Comparison of ENCODE assay signal across 8 cellular contexts in genomic region chr6:30721198-30722024, GRCh38. TPM values are rescaled to one million over a fixed set of nuclear protein-coding genes. Genes with fewer than 3 reads are reported as not detected.
DNase-seq lines count a peak whose midpoint lies in the region; ATAC-seq, FAIRE-seq and TF ChIP-seq lines count a peak whose summit lies in the region.

No MANE protein-coding gene starts in this region.

- H2BK5ac ChIP-seq in mesenchymal stem cell (ENCODE audit: low read depth, low read length, poor library complexity, severe bottlenecking) = peak overlapping the region; percentile 76

- H3K9me3 ChIP-seq in effector memory CD4-positive, alpha-beta T cell (ENCODE audit: control insufficient read depth, low read length) = no peaks in the 10 kb centered on the region
- H3K9me3 ChIP-seq in mesenchymal stem cell (ENCODE audit: control insufficient read depth, low read length) = no peaks in the 10 kb centered on the region

- H2AK5ac ChIP-seq in mesenchymal stem cell (ENCODE audit: low read length, severe bottlenecking) = peak overlapping the region; percentile 84

- H3K14ac ChIP-seq in mesenchymal stem cell (ENCODE audit: low read length in 2 of 2) = peak overlapping the region in 1 of 2 experiments; percentile 94

- H3K27ac ChIP-seq in effector memory CD4-positive, alpha-beta T cell (ENCODE audit: insufficient read depth, low read length, poor library complexity, severe bottlenecking) = peak overlapping the region; percentile 85
- peak overlapping the region; percentile 97 for H3K27ac ChIP-seq in mesenchymal stem cell (ENCODE audit: low read length, poor library complexity, severe bottlenecking)

- H3K27me3 ChIP-seq in effector memory CD4-positive, alpha-beta T cell (replicated peaks; ENCODE audit: control insufficient read depth, insufficient read depth, low read length, poor library complexity, severe bottlenecking) = no peaks in the 10 kb centered on the region
- H3K27me3 ChIP-seq in mesenchymal stem cell (ENCODE audit: control insufficient read depth in 1 of 2, insufficient read depth in 1 of 2, low read length in 2 of 2) = no peaks in the 10 kb centered on the region

- H2BK15ac ChIP-seq in mesenchymal stem cell (ENCODE audit: low read depth, poor library complexity, severe bottlenecking) = no peak overlapping the region

- H3K36me3 ChIP-seq in effector memory CD4-positive, alpha-beta T cell (ENCODE audit: control insufficient read depth, insufficient read depth, low read length) = peaks cover 33% of the 10 kb centered on the region
- H3K36me3 ChIP-seq in mesenchymal stem cell (ENCODE audit: control insufficient read depth in 1 of 2, insufficient read depth in 2 of 2, low read depth in 1 of 2, low read length in 2 of 2) = peaks cover 33 to 39% of the 10 kb centered on the region in 2 experiments

- H3K23ac ChIP-seq in mesenchymal stem cell (ENCODE audit: low read length in 2 of 2) = peak overlapping the region in 1 of 2 experiments; percentile 94

- under 1% methylated on average over 59 of the region's 71 CpGs for WGBS in mesenchymal stem cell

- peak overlapping the region; percentile 43 for H4K8ac ChIP-seq in mesenchymal stem cell (ENCODE audit: low read length)

- H2AFZ ChIP-seq in mesenchymal stem cell (ENCODE audit: low read depth, low read length) = no peak overlapping the region

- peak overlapping the region in 1 of 2 experiments; percentile 98 for H3K4ac ChIP-seq in mesenchymal stem cell (ENCODE audit: low read depth in 1 of 2, low read length in 2 of 2)

- FAIRE-seq in GM12891 (lab: Jason Lieb, UNC) = peak; percentile 90

- peak overlapping the region in 1 of 2 experiments; percentile 23 for H2BK12ac ChIP-seq in mesenchymal stem cell (ENCODE audit: low read length in 2 of 2)

- peak overlapping the region; percentile 12 for H2BK120ac ChIP-seq in mesenchymal stem cell (ENCODE audit: low read depth, low read length)

- H3K9ac ChIP-seq in mesenchymal stem cell (ENCODE audit: low read length) = peak overlapping the region; percentile 99

- H3K79me1 ChIP-seq in mesenchymal stem cell (replicated peaks; ENCODE audit: low read length, poor library complexity, severe bottlenecking) = peaks cover 3% of the 10 kb centered on the region

- peak; percentile 70 for DNase-seq in GM12891 (ENCODE audit: insufficient read length, low spot score)
- DNase-seq in HT1080 (ENCODE audit: low read depth) = peak; percentile 79
- peak; percentile 83 to 96 for DNase-seq in NOMO-1 (lab: John Stamatoyannopoulos, UW; ENCODE audit: unreplicated experiment in 2 of 2)
- peak; percentile 92 to 95 for DNase-seq in activated CD8-positive, alpha-beta memory T cell treated with anti-CD3 and anti-CD28 coated beads for 4 hours (ENCODE audit: low read depth in 2 of 2)
- DNase-seq in effector memory CD4-positive, alpha-beta T cell = peak; percentile 88 to 94 (median 91)
- DNase-seq in mesenchymal stem cell = peak; percentile 90
- DNase-seq in stimulated activated CD8-positive, alpha-beta memory T cell treated with anti-CD3 and anti-CD28 coated beads, Interleukin-12 subunit alpha, Interleukin-12 subunit beta, amount 100 ng/mL, for 1 hour (ENCODE audit: low read depth) = peak; percentile 93

- H3K4me1 ChIP-seq in effector memory CD4-positive, alpha-beta T cell (ENCODE audit: control insufficient read depth, insufficient read depth, low read length, poor library complexity, severe bottlenecking) = peaks cover 17% of the 10 kb centered on the region
- peaks cover 16% of the 10 kb centered on the region for H3K4me1 ChIP-seq in mesenchymal stem cell (ENCODE audit: control insufficient read depth, insufficient read depth, low read depth, low read length)

- TF ChIP-seq POLR2A in GM12891 (IDR thresholded peaks at IDR 0.05; ENCODE audit: low read depth, low read length) = peak; percentile 78

- peak overlapping the region; percentile 63 for H3K4me3 ChIP-seq in effector memory CD4-positive, alpha-beta T cell (ENCODE audit: insufficient read depth, low read depth, low read length, poor library complexity, severe bottlenecking)
- peak overlapping the region; percentile 84 to 93 for H3K4me3 ChIP-seq in mesenchymal stem cell (ENCODE audit: insufficient read depth in 1 of 2, low read depth in 1 of 2, low read length in 2 of 2)

- ATAC-seq in GM18870 (IDR thresholded peaks at IDR 0.05; ENCODE audit: unreplicated experiment) = no peak

- peak overlapping the region; percentile 43 for H4K91ac ChIP-seq in mesenchymal stem cell (ENCODE audit: low read length)

- H3K18ac ChIP-seq in mesenchymal stem cell (ENCODE audit: low read depth in 1 of 2, low read length in 2 of 2) = peak overlapping the region; percentile 84 to 95

- H3K4me2 ChIP-seq in mesenchymal stem cell (ENCODE audit: low read length, poor library complexity, severe bottlenecking) = peak overlapping the region; percentile 67

TF ChIP-seq in GM12891, 5 proteins besides CTCF, POLR2A, EP300 and RAD21:
- TF ChIP-seq PAX5 (IDR thresholded peaks at IDR 0.05; ENCODE audit: insufficient read depth, low read length, severe bottlenecking) (peak; percentile 19), POU2F2 (IDR thresholded peaks at IDR 0.05; ENCODE audit: low read depth, low read length) (peak; percentile 72), POLR2AphosphoS5 (IDR thresholded peaks at IDR 0.05; ENCODE audit: low read depth, low read length) (peak; percentile 77), TAF1 (IDR thresholded peaks at IDR 0.05; ENCODE audit: low read depth, low read length) (no peak), SPI1 (IDR thresholded peaks at IDR 0.05; ENCODE audit: low read depth, low read length) (peak; percentile 70)
TF ChIP-seq in GM12891: peak in this region for 4.

RNA-seq across cellular contexts. Expression of gene TUBB, which starts 1.3 kb away (rescaled TPM):
- polyA plus RNA-seq in GM12891 (2012; ENCODE audit: low read depth, missing spikeins) = 1,137 TPM
- total RNA-seq in HT1080 (2014; rRNA removed; shearing (Covaris generic)) = 1,534 and 1,911 TPM in 2 replicates
- polyA plus RNA-seq in HT1080 (2015; cell fraction: cytosol; rRNA removed) = 1,782 and 1,790 TPM in 2 replicates
- 2,351 and 2,402 TPM in 2 replicates for polyA plus RNA-seq in HT1080 (2015; cell fraction: nucleus; rRNA removed)
- polyA plus RNA-seq in mesenchymal stem cell (2013, experiment 1 of 2) = 839 TPM
- polyA plus RNA-seq in mesenchymal stem cell (2013, experiment 2 of 2) = 819 TPM

RNA-seq across cellular contexts. Expression of gene MDC1, which starts 4.3 kb away (rescaled TPM):
- polyA plus RNA-seq in GM12891 (2012; ENCODE audit: low read depth, missing spikeins) = 31.0 TPM
- total RNA-seq in HT1080 (2014; rRNA removed; shearing (Covaris generic)) = 11.0 and 12.9 TPM in 2 replicates
- 13.7 and 16.5 TPM in 2 replicates for polyA plus RNA-seq in HT1080 (2015; cell fraction: cytosol; rRNA removed)
- polyA plus RNA-seq in HT1080 (2015; cell fraction: nucleus; rRNA removed) = 55.0 and 55.9 TPM in 2 replicates
- polyA plus RNA-seq in mesenchymal stem cell (2013, experiment 1 of 2) = 9.8 TPM
- polyA plus RNA-seq in mesenchymal stem cell (2013, experiment 2 of 2) = 8.6 TPM

RNA-seq across cellular contexts. Expression of gene FLOT1, which starts 21.1 kb away (rescaled TPM):
- polyA plus RNA-seq in GM12891 (2012; ENCODE audit: low read depth, missing spikeins) = 85.4 TPM
- total RNA-seq in HT1080 (2014; rRNA removed; shearing (Covaris generic)) = 67.0 and 73.8 TPM in 2 replicates
- polyA plus RNA-seq in HT1080 (2015; cell fraction: cytosol; rRNA removed) = 107 and 120 TPM in 2 replicates
- polyA plus RNA-seq in HT1080 (2015; cell fraction: nucleus; rRNA removed) = 92.9 and 99.6 TPM in 2 replicates
- 120 TPM for polyA plus RNA-seq in mesenchymal stem cell (2013, experiment 1 of 2)
- 118 TPM for polyA plus RNA-seq in mesenchymal stem cell (2013, experiment 2 of 2)

RNA-seq across cellular contexts. Expression of gene IER3, which starts 22.9 kb away (rescaled TPM):
- polyA plus RNA-seq in GM12891 (2012; ENCODE audit: low read depth, missing spikeins) = 40.8 TPM
- 156 and 195 TPM in 2 replicates for total RNA-seq in HT1080 (2014; rRNA removed; shearing (Covaris generic))
- 319 and 384 TPM in 2 replicates for polyA plus RNA-seq in HT1080 (2015; cell fraction: cytosol; rRNA removed)
- polyA plus RNA-seq in HT1080 (2015; cell fraction: nucleus; rRNA removed) = 434 and 449 TPM in 2 replicates
- polyA plus RNA-seq in mesenchymal stem cell (2013, experiment 1 of 2) = 220 TPM
- 207 TPM for polyA plus RNA-seq in mesenchymal stem cell (2013, experiment 2 of 2)

RNA-seq across cellular contexts. Expression of gene NRM, which starts 30.6 kb away (rescaled TPM):
- 27.2 TPM for polyA plus RNA-seq in GM12891 (2012; ENCODE audit: low read depth, missing spikeins)
- total RNA-seq in HT1080 (2014; rRNA removed; shearing (Covaris generic)) = 11.2 and 18.5 TPM in 2 replicates
- 29.2 and 33.3 TPM in 2 replicates for polyA plus RNA-seq in HT1080 (2015; cell fraction: cytosol; rRNA removed)
- 22.9 and 31.6 TPM in 2 replicates for polyA plus RNA-seq in HT1080 (2015; cell fraction: nucleus; rRNA removed)
- 35.3 TPM for polyA plus RNA-seq in mesenchymal stem cell (2013, experiment 1 of 2)
- polyA plus RNA-seq in mesenchymal stem cell (2013, experiment 2 of 2) = 36.1 TPM
